Comparison of ENCODE assay signal across 10 cellular contexts in the genomic region with DNA sequence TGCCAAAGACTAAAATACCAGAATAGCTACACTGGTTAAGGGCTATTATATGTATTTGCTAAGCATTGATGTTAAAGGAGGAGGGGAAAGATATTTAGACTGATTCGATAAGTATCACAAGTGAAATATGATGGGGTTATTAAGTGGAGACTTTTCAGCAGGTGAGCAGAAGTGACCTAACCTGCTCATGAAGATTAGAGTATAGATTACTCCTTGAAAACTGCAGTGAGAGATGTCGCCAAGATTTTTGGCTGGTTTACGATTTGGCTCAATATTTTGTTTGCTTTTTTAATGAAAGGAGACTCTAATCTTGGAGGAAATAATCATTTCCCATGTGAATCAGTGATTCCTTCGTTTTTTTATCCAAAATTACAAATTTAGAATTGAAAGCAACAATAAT.
"Had no signal": no experiment of that assay in that cellular context is flagged by ENCODE, and none has a peak within 500 bp of the region (broad histone marks: within the 10 kb centered on the region; RNA-seq: fewer than 3 reads in every experiment).

No MANE protein-coding gene starts in this region.

- H3K27ac ChIP-seq: GM23248, HL-60 had no signal

- ATAC-seq: HCT116, HepG2, K562 had no signal

- H3K4me3 ChIP-seq: GM23248, HAP-1, K562 had no signal

- H3K36me3 ChIP-seq: HAP-1 had no signal

- H3K4me1 ChIP-seq: HAP-1 had no signal

- DNase-seq: GM23248, GOT3, H7, HFFc6, IMR-90 had no signal

- H3K9ac ChIP-seq: GM23248 had no signal
